In the genomic region with DNA sequence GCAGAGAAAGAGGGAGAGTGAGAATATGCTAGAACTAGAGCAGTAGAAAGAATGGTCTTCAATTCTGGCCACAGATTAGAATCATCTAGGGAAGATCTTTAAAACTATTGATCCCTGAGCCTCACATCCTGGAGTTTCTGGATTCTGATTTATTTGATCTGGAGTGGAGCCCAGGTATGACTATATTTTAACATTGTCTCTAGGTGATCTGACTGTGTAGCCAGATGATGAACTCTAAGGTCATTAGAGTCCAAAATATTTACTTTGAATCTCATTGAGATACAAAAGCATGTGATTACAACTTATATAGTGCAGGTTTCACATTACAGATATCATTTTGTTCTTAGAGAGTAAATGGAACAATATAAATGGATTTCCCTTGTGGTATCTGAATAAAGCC, we compare ENCODE assay signal across 20 cellular contexts.
"Had no signal": no experiment of that assay in that cellular context is flagged by ENCODE, and none has a peak within 500 bp of the region (broad histone marks: within the 10 kb centered on the region; RNA-seq: fewer than 3 reads in every experiment).

No MANE protein-coding gene starts in this region.

- H3K4me3 ChIP-seq: ascending aorta, esophagus muscularis mucosa, gastroesophageal sphincter, heart left ventricle, left lung, mucosa of descending colon, tibial nerve had no signal

- ATAC-seq: activated CD8-positive, alpha-beta T cell treated with anti-CD3 and anti-CD28 coated beads, Interleukin-2, amount 10 ng/mL, durations not matched to agents 7 days and 5 days; activated T-cell treated with anti-CD3 and anti-CD28 coated beads, Interleukin-2, amount 50 U/mL, for 4 hours; gastroesophageal sphincter; heart left ventricle; left lung; mucosa of descending colon had no signal

- H3K9me3 ChIP-seq: ascending aorta, esophagus muscularis mucosa, gastroesophageal sphincter, heart left ventricle, left lung, mucosa of descending colon, tibial nerve had no signal

- H3K27me3 ChIP-seq: ascending aorta, esophagus muscularis mucosa, gastroesophageal sphincter, heart left ventricle, left lung, tibial nerve had no signal

- DNase-seq: activated CD4-positive, alpha-beta T cell treated with anti-CD3 and anti-CD28 coated beads, Interleukin-2, amount 10 ng/mL, durations not matched to agents 24 days and 14 days; activated CD8-positive, alpha-beta T cell treated with anti-CD3 and anti-CD28 coated beads, Interleukin-2, amount 10 ng/mL, durations not matched to agents 7 days and 5 days; activated naive CD4-positive, alpha-beta T cell treated with anti-CD3 and anti-CD28 coated beads for 36 hours; activated T-cell treated with anti-CD3 and anti-CD28 coated beads, Interleukin-2, amount 50 U/mL, for 4 hours; effector CD4-positive, alpha-beta T cell; heart left ventricle; kidney; left lung; mammary epithelial cell; mucosa of descending colon; naive B cell; stimulated activated CD4-positive, alpha-beta T cell treated with anti-CD3 and anti-CD28 coated beads, Interleukin-12 subunit alpha, Interleukin-12 subunit beta, amount 100 ng/mL, for 4 hours; stimulated activated CD4-positive, alpha-beta T cell treated with anti-CD3 and anti-CD28 coated beads, Interleukin-1b, Interleukin-23, amount 100 ng/mL, for 48 hours; stimulated activated CD8-positive, alpha-beta memory T cell treated with anti-CD3 and anti-CD28 coated beads, Interleukin-4, amount 100 ng/mL, for 48 hours; stimulated activated naive CD4-positive, alpha-beta T cell treated with Interleukin-2 at 50 U/mL for 16 hours; T-helper 9 cell had no signal

- H3K36me3 ChIP-seq: ascending aorta, esophagus muscularis mucosa, gastroesophageal sphincter, heart left ventricle, left lung, tibial nerve had no signal

- H3K27ac ChIP-seq: ascending aorta, esophagus muscularis mucosa, gastroesophageal sphincter, heart left ventricle, left lung, tibial nerve had no signal

- H3K4me1 ChIP-seq: ascending aorta, left lung had no signal
